11 cellular contexts compared by ENCODE assay signal in the genomic region with DNA sequence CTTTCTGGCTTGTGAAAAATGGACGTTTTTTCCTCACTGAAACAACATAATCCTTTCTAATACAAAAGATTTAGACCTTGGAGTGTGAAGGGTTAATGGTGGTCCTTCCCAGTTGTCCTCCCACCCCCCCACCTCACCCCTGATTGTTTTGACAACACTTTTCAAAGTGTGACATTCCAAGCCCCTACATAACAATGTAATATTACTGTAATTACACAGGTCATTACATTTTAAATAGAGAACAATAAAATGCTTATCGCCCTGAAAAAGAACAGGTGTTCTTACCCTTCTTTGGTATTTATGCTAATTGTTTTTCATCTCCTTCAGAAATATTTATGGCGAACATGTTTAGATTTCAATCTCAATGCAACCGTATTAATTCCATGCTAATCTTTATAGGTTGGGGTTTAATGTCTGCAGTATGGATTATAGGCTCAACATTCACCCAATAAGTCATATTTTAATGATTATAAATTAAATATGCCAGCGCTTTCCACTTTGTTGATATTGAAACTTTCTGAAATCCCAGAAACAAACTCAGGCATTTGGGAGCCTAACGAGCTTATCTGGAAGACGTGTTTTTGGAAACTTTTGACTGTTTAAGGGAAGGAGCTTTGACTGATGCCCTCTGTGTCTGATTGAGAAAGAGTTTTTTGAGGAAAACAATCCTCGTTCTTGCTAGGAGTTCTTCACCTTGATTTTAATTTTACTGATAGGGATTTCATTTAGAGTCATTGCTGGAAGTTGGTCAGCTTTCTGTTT. TPM values are rescaled to one million over a fixed set of nuclear protein-coding genes. Genes with fewer than 3 reads are reported as not detected.
DNase-seq lines count a peak whose midpoint lies in the region; ATAC-seq, FAIRE-seq and TF ChIP-seq lines count a peak whose summit lies in the region.
"Had no signal": no experiment of that assay in that cellular context is flagged by ENCODE, and none has a peak within 500 bp of the region (broad histone marks: within the 10 kb centered on the region; RNA-seq: fewer than 3 reads in every experiment).

No MANE protein-coding gene starts in this region.

- intact Hi-C loops in sigmoid colon (cut with DNase I), result loop anchor here (5.0 to 10.0 kb wide), 3 partner anchors 42 to 390 kb away; no protein-coding TSS in a partner anchor

- TF ChIP-seq EP300 in sigmoid colon (IDR thresholded peaks at IDR 0.05), result no peak

- H3K36me3 ChIP-seq in GM23248 (ENCODE audit: low read depth) (no peaks in the 10 kb centered on the region), astrocyte (ENCODE audit: insufficient read depth, low read length) (no peaks in the 10 kb centered on the region), iPS-18a (ENCODE audit: control insufficient read depth, low read depth, low read length) (peaks cover 7% of the 10 kb centered on the region), sigmoid colon (no peaks in the 10 kb centered on the region)

- H3K36me3 Mint-ChIP-seq in astrocyte (ENCODE audit: low read depth, unreplicated experiment), result peaks cover 10% of the 10 kb centered on the region

- no peaks in the 10 kb centered on the region for H3K9me3 Mint-ChIP-seq in astrocyte (ENCODE audit: unreplicated experiment)

- peaks cover 86% of the 10 kb centered on the region for H3K79me2 ChIP-seq in GM23248 (ENCODE audit: insufficient read depth)
- H3K79me2 ChIP-seq in astrocyte (ENCODE audit: insufficient read depth, low read length), result peaks cover 82% of the 10 kb centered on the region

- ATAC-seq in GM21528 (IDR thresholded peaks at IDR 0.05; ENCODE audit: low FRiP score, unreplicated experiment) (no peak), HG02763 (IDR thresholded peaks at IDR 0.05; ENCODE audit: unreplicated experiment) (no peak), HG02840 (IDR thresholded peaks at IDR 0.05; ENCODE audit: low FRiP score, unreplicated experiment) (no peak)

- no peaks in the 10 kb centered on the region for H3K27me3 ChIP-seq in GM23248 (replicated peaks; ENCODE audit: insufficient read depth)
- no peaks in the 10 kb centered on the region for H3K27me3 ChIP-seq in astrocyte (ENCODE audit: insufficient read depth, low read length)
- H3K27me3 ChIP-seq in iPS-18a (ENCODE audit: control insufficient read depth, insufficient read depth, low read length), result no peaks in the 10 kb centered on the region
- no peaks in the 10 kb centered on the region for H3K27me3 ChIP-seq in sigmoid colon

- peak overlapping the region; percentile 92 for H3K27ac ChIP-seq in GM23248
- peak overlapping the region; percentile 71 for H3K27ac ChIP-seq in astrocyte (ENCODE audit: low read depth, low read length)
- peak overlapping the region; percentile 71 for H3K27ac ChIP-seq in iPS-18a (ENCODE audit: low read length)
- H3K27ac ChIP-seq in sigmoid colon, result peak overlapping the region; percentile 46 to 97 (median 76)

- H3K9me3 ChIP-seq in GM23248 (ENCODE audit: low read depth) (no peaks in the 10 kb centered on the region), astrocyte (ENCODE audit: insufficient read depth, low read depth, low read length) (no peaks in the 10 kb centered on the region), iPS-18a (ENCODE audit: control insufficient read depth, low read depth, low read length) (no peaks in the 10 kb centered on the region), sigmoid colon (no peaks in the 10 kb centered on the region)

- DNase-seq in GM23248 (no peak), astrocyte (ENCODE audit: low read depth) (no peak), sigmoid colon (no peak), NCI-H748 (lab: John Stamatoyannopoulos, UW; ENCODE audit: unreplicated experiment) (no peak)
- DNase-seq: GOT3; Kasumi-1; stimulated activated CD4-positive, alpha-beta T cell treated with anti-CD3 and anti-CD28 coated beads, Interleukin-4, amount 100 ng/mL, for 4 hours had no signal

- peak overlapping the region; percentile 96 for H3K9ac ChIP-seq in GM23248
- peak overlapping the region; percentile 75 for H3K9ac ChIP-seq in astrocyte (ENCODE audit: low read length)
- peak overlapping the region; percentile 95 for H3K9ac ChIP-seq in iPS-18a (ENCODE audit: low read length)

- no peaks in the 10 kb centered on the region for H3K27me3 Mint-ChIP-seq in astrocyte (ENCODE audit: low read depth, unreplicated experiment)

- peaks cover 44% of the 10 kb centered on the region for H3K4me1 Mint-ChIP-seq in astrocyte (ENCODE audit: low read depth, unreplicated experiment)

- H3K4me1 ChIP-seq in GM23248 (ENCODE audit: insufficient read depth) (peaks cover 63% of the 10 kb centered on the region), astrocyte (ENCODE audit: insufficient read depth, low read length) (peaks cover 63% of the 10 kb centered on the region), iPS-18a (ENCODE audit: control insufficient read depth, low read depth, low read length) (peaks cover 67% of the 10 kb centered on the region), sigmoid colon (peaks cover 0 to 77% (median 71%) of the 10 kb centered on the region in 4 donors)

- 11 to 15% methylated on average over 8 of the region's 8 CpGs for WGBS in GM23248 (ENCODE audit: low coverage in 1 of 2, low lambda C conversion rate in 2 of 2, missing lambda C conversion rate in 2 of 2), 2 experiments
- WGBS in sigmoid colon, 2 donors, result 12 to 48% methylated on average over 8 of the region's 8 CpGs

- no peak for TF ChIP-seq CTCF in astrocyte (IDR thresholded peaks at IDR 0.05; ENCODE audit: insufficient read depth, low read depth, low read length)
- TF ChIP-seq CTCF in sigmoid colon (IDR thresholded peaks at IDR 0.05), result no peak

- no peak overlapping the region for H2AFZ ChIP-seq in GM23248
- H2AFZ ChIP-seq in astrocyte (ENCODE audit: low read depth, low read length), result no peak overlapping the region

- H3K4me3 Mint-ChIP-seq in astrocyte (ENCODE audit: unreplicated experiment), result peak overlapping the region; percentile 94

- no peak for FAIRE-seq in astrocyte (lab: Jason Lieb, UNC)

- no peaks in the 10 kb centered on the region for H3K9me2 ChIP-seq in GM23248 (ENCODE audit: insufficient read depth)

- H3K4me2 ChIP-seq in GM23248 (ENCODE audit: unreplicated experiment) (peak overlapping the region; percentile 98), astrocyte (ENCODE audit: low read length) (peak overlapping the region; percentile 90)

- H3F3A ChIP-seq in GM23248 (ENCODE audit: insufficient read depth), result peaks cover 55% of the 10 kb centered on the region

- H3K4me3 ChIP-seq in GM23248, result peak overlapping the region; percentile 88
- peak overlapping the region; percentile 51 for H3K4me3 ChIP-seq in astrocyte (ENCODE audit: insufficient read depth, low read depth, low read length)
- H3K4me3 ChIP-seq in iPS-18a (ENCODE audit: low read length), result peak overlapping the region; percentile 98
- H3K4me3 ChIP-seq in sigmoid colon, result peak overlapping the region; percentile 5 to 33 (median 16)

- H4K20me1 ChIP-seq in GM23248 (ENCODE audit: insufficient read depth) (no peaks in the 10 kb centered on the region), astrocyte (ENCODE audit: insufficient read depth, low read length) (peaks cover 13% of the 10 kb centered on the region)

- in situ Hi-C loops in GM23248 (cut with MboI), result loop anchor here (10.0 to 25.0 kb wide), 3 partner anchors 170 to 432 kb away; no protein-coding TSS in a partner anchor

- TF ChIP-seq POLR2A in sigmoid colon (IDR thresholded peaks at IDR 0.05), result no peak

- H3K27ac Mint-ChIP-seq in astrocyte (ENCODE audit: unreplicated experiment), result peak overlapping the region; percentile 95

RNA-seq across cellular contexts. Expression of a gene that starts 5.1 kb away (rescaled TPM):
- total RNA-seq in GM23248 (2014; rRNA removed; shearing (Covaris generic)), result 4.2 and 6.2 TPM in 2 replicates
- polyA plus RNA-seq in GM23248 (2016; fragmentation: Nextera tagmentation; extraction: Ambion mirVana) (18.2 and 19.3 TPM in 2 replicates), sigmoid colon (10 to 100 TPM; 30.0 to 32.0 (median 31.7) TPM)
- total RNA-seq in astrocyte (52.1 and 52.4 TPM in 2 replicates), sigmoid colon (10 to 100 TPM; 15.3 to 40.4 (median 23.3) TPM)

Comparison
In these comparisons a context has a peak if more than half of its experiments do, and no peak if none do; other contexts are left out.
1. H3K4me3 ChIP-seq: peak in every context shown above with its lines; median percentile 98 in iPS-18a; 88 in GM23248; 51 in astrocyte; 16 in sigmoid colon.